ENCODE assay signal across 8 cellular contexts in the genomic region with DNA sequence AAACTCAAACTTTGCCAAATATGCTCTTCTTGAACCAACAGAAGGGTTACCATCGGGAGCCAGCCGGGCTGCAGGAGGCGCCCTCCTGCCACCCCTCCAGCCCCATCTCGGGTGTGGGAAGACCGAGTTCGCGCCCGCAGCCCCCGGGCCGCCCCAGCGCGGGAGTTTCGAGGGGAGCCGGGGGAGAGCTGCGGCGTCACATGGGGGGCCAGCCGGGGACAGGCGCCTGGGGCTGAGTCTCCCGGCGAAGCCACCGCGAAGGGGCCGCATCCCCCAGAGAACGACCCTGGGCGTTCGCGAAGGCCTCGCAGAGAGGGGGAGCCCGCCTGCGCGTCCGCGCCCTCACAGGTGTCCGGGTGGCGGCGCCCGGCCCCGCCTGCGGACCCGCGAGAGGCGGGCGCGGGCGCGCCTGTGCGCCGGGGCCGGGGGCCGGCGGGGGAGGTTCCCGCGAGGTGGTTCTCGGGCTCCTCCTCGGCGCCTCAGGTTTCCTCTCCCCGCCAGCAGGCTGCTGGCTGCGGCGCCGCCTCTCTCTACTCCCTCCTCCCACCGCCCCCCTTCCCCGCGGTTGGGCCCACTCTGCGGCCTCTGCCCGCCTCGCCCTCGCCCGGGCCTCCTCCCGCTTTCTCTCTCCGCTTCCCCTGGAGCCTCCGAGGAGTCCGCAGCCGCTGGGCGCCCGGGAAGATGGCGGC. TPM values are rescaled to one million over a fixed set of nuclear protein-coding genes. Genes with fewer than 3 reads are reported as not detected.
A peak's percentile ranks its signal among the peaks of the same experiment; 100 is the strongest.
DNase-seq lines count a peak whose midpoint lies in the region; ATAC-seq, FAIRE-seq and TF ChIP-seq lines count a peak whose summit lies in the region.

A gene with protein sequence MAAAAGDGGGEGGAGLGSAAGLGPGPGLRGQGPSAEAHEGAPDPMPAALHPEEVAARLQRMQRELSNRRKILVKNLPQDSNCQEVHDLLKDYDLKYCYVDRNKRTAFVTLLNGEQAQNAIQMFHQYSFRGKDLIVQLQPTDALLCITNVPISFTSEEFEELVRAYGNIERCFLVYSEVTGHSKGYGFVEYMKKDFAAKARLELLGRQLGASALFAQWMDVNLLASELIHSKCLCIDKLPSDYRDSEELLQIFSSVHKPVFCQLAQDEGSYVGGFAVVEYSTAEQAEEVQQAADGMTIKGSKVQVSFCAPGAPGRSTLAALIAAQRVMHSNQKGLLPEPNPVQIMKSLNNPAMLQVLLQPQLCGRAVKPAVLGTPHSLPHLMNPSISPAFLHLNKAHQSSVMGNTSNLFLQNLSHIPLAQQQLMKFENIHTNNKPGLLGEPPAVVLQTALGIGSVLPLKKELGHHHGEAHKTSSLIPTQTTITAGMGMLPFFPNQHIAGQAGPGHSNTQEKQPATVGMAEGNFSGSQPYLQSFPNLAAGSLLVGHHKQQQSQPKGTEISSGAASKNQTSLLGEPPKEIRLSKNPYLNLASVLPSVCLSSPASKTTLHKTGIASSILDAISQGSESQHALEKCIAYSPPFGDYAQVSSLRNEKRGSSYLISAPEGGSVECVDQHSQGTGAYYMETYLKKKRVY (plus strand): TSS at position 584 of the 689 bp plus-strand sequence. CDS start 98 bp downstream, at position 682.

- no peaks in the 10 kb centered on the region for H3K9me3 Mint-ChIP-seq in CD4-positive, alpha-beta memory T cell

- DNase-seq in CD4-positive, alpha-beta memory T cell = peak; percentile 53 to 75 (median 62)
- DNase-seq in NCI-H146 (lab: John Stamatoyannopoulos, UW) (peak; percentile 86), T1000 (lab: John Stamatoyannopoulos, UW) (peak; percentile 70), K562 (ENCODE audit: extremely low read depth in 1 of 4, low spot score in 3 of 4) (peak; percentile 64 to 70 (median 68)), gastrocnemius medialis (peak; percentile 35 to 50)

- ATAC-seq in GM21526 (IDR thresholded peaks at IDR 0.05; ENCODE audit: low FRiP score, unreplicated experiment) = peak; percentile 61
- ATAC-seq in K562 = peak; percentile 87
- ATAC-seq in gastrocnemius medialis = peak; percentile 67 to 68
- no peak for ATAC-seq in GM18520 (IDR thresholded peaks at IDR 0.05; ENCODE audit: unreplicated experiment)

- H3K27ac Mint-ChIP-seq in CD4-positive, alpha-beta memory T cell = peak within 1 kb of the TSS; percentile 77 to 90 (median 82)

- no peaks in the 10 kb centered on the region for H3K79me2 ChIP-seq in K562 (ENCODE audit: control insufficient read depth, insufficient read depth, low read length)

- peaks cover 9 to 30% (median 22%) of the 10 kb centered on the region in 4 donors for H3K4me1 Mint-ChIP-seq in CD4-positive, alpha-beta memory T cell

- in situ Hi-C loops in K562 (cut with MboI) (loop anchor here (10.0 kb wide), 1 partner anchor 80 kb away; no protein-coding TSS in a partner anchor), gastrocnemius medialis (cut with MboI; ENCODE audit: low sequenced_read_pairs in 4 of 4) (no loop called here)

- POLR2A ChIA-PET in CD4-positive, alpha-beta memory T cell (lab: Charles Lee; ENCODE audit: partially characterized antibody) = no interaction called here
- POLR2A ChIA-PET in K562 (lab: Yijun Ruan, JAX) = no interaction called here

- H3K4me3 Mint-ChIP-seq in CD4-positive, alpha-beta memory T cell = peak within 1 kb of the TSS; percentile 87 to 94 (median 92)

- no peaks in the 10 kb centered on the region for H3K36me3 ChIP-seq in CD4-positive, alpha-beta memory T cell (ENCODE audit: insufficient read depth, low read length)
- no peaks in the 10 kb centered on the region for H3K36me3 ChIP-seq in K562 (ENCODE audit: control insufficient read depth, insufficient read depth, low read length)
- H3K36me3 ChIP-seq in gastrocnemius medialis = no peaks in the 10 kb centered on the region

- peaks cover 13% of the 10 kb centered on the region for H3K4me1 ChIP-seq in CD4-positive, alpha-beta memory T cell (ENCODE audit: insufficient read depth, low read length)
- H3K4me1 ChIP-seq in K562 (replicated peaks in 1 of 2; ENCODE audit: control insufficient read depth in 2 of 2, insufficient read depth in 2 of 2, low read length in 2 of 2) = peaks cover 0 to 15% of the 10 kb centered on the region in 2 experiments; a peak in 2 of 5 replicates
- H3K4me1 ChIP-seq in gastrocnemius medialis = peaks cover 10 to 40% of the 10 kb centered on the region in 2 donors

- peak; percentile 76 to 83 for TF ChIP-seq RAD21 in K562 (CRISPR knock-in tag; conservative IDR thresholded peaks at IDR 0.05 in 1 of 2, IDR thresholded peaks at IDR 0.05 in 1 of 2)

- TF ChIP-seq EP300 in K562 (IDR thresholded peaks at IDR 0.05; ENCODE audit: low read length) = 0 out of 2 replicates have a peak, but pooled peaks have one; percentile 2

- TF ChIP-seq POLR2A in K562 (conservative IDR thresholded peaks at IDR 0.05) (no peak), gastrocnemius medialis (IDR thresholded peaks at IDR 0.05) (peak; percentile 16 to 32)

- TF ChIP-seq CTCF in K562 (IDR thresholded peaks at IDR 0.05 in 2 of 3, conservative IDR thresholded peaks at IDR 0.05 in 1 of 3; ENCODE audit: insufficient read depth in 2 of 3, low read depth in 1 of 3, low read length in 3 of 3) (peak; percentile 21 to 67 (median 64); a peak in 4 of 6 replicates), gastrocnemius medialis (IDR thresholded peaks at IDR 0.05 in 4 of 5, conservative IDR thresholded peaks at IDR 0.05 in 1 of 5) (peak; percentile 19 to 55 (median 39))

- H3K36me3 Mint-ChIP-seq in CD4-positive, alpha-beta memory T cell = peaks cover 0 to 5% of the 10 kb centered on the region in 2 donors

- H3K27me3 ChIP-seq in CD4-positive, alpha-beta memory T cell (ENCODE audit: insufficient read depth, low read length) = peaks cover 3% of the 10 kb centered on the region
- H3K27me3 ChIP-seq in K562 (ENCODE audit: control insufficient read depth in 2 of 2, insufficient read depth in 2 of 2, low read length in 2 of 2) (peaks cover 5 to 7% of the 10 kb centered on the region in 2 experiments; a peak in 1 of 5 replicates), gastrocnemius medialis (no peaks in the 10 kb centered on the region)

- no TSS peak for BruUV-seq in K562 (replicated peaks; lab: Mats Ljungman, UMichigan)

- WGBS in K562 (ENCODE audit: insufficient coverage, low coverage, missing lambda C conversion rate) = 0% methylated on average over 17 of the region's 76 CpGs

- FAIRE-seq in K562 (lab: Jason Lieb, UNC) = no peak

- CTCF ChIA-PET in CD4-positive, alpha-beta memory T cell (lab: Charles Lee; ENCODE audit: partially characterized antibody) = interaction anchor here (1.0 to 1.6 kb wide), 3 partner anchors 31 to 82 kb away, joined by 3 to 6 read pairs (median 4); no protein-coding TSS in a partner anchor
- CTCF ChIA-PET in K562 (lab: Yijun Ruan, JAX; ENCODE audit: low intra/inter-chr PET ratio) = interaction anchor here (0.6 to 1.6 kb wide), 5 partner anchors 8 to 81 kb away, joined by 3 to 12 read pairs (median 5); no protein-coding TSS in a partner anchor

- peak within 1 kb of the TSS; percentile 79 for H2AFZ ChIP-seq in K562 (ENCODE audit: low read depth, low read length)

- H3K27ac ChIP-seq in CD4-positive, alpha-beta memory T cell (ENCODE audit: low read depth, low read length) = peak within 1 kb of the TSS; percentile 43
- H3K27ac ChIP-seq in K562 (ENCODE audit: extremely low read depth, low read depth, low read length) = 0 out of 3 replicates have a peak within 1 kb of the TSS, but pooled peaks have one; percentile 2
- peak within 1 kb of the TSS; percentile 82 to 89 (median 82) for H3K27ac ChIP-seq in gastrocnemius medialis

- intact Hi-C loops in CD4-positive, alpha-beta memory T cell (cut with micrococcal nuclease) = loop anchor here (1.0 to 10.0 kb wide), 6 partner anchors 57 to 680 kb away; a partner anchor contains a TSS
- intact Hi-C loops in K562 (cut with micrococcal nuclease) (loop anchor here (1.0 to 10.0 kb wide), 4 partner anchors 58 to 300 kb away; a partner anchor contains a TSS), gastrocnemius medialis (cut with DNase I; ENCODE audit: low total_unique reads) (loop anchor here (2.0 to 5.0 kb wide), 3 partner anchors 62 to 323 kb away; no protein-coding TSS in a partner anchor)

- H4K20me1 ChIP-seq in K562 (replicated peaks; ENCODE audit: control insufficient read depth, insufficient read depth, low read length) = no peaks in the 10 kb centered on the region

- H3K9me3 ChIP-seq in CD4-positive, alpha-beta memory T cell (ENCODE audit: control insufficient read depth in 1 of 2, low read length in 2 of 2) = no peaks in the 10 kb centered on the region
- H3K9me3 ChIP-seq in K562 (replicated peaks; ENCODE audit: control insufficient read depth, insufficient read depth, low read depth, low read length) = no peaks in the 10 kb centered on the region
- H3K9me3 ChIP-seq in gastrocnemius medialis = no peaks in the 10 kb centered on the region

- peak within 1 kb of the TSS; percentile 73 for H3K4me2 ChIP-seq in K562 (ENCODE audit: insufficient read depth, low read length)

- H3K9ac ChIP-seq in K562 (ENCODE audit: insufficient read depth in 1 of 2, low read depth in 2 of 2, low read length in 2 of 2) = peak within 1 kb of the TSS; percentile 62 to 91; a peak in 3 of 4 replicates

- peak within 1 kb of the TSS; percentile 17 to 54 for H3K4me3 ChIP-seq in CD4-positive, alpha-beta memory T cell (ENCODE audit: low read length in 2 of 2)
- H3K4me3 ChIP-seq in K562 (peak within 1 kb of the TSS; percentile 55), iPS-11a (ENCODE audit: low read depth, low read length) (peak within 1 kb of the TSS; percentile 65), gastrocnemius medialis (peak within 1 kb of the TSS; percentile 80 to 86 (median 83))

- no peaks in the 10 kb centered on the region for H3K9me1 ChIP-seq in K562 (ENCODE audit: control insufficient read depth, insufficient read depth, low read length)

- H3K27me3 Mint-ChIP-seq in CD4-positive, alpha-beta memory T cell = peaks cover 2 to 3% of the 10 kb centered on the region in 2 donors

RNA-seq across cellular contexts. Expression of the gene that starts here (rescaled TPM):
- total RNA-seq in CD4-positive, alpha-beta memory T cell = 1 to 10 TPM; 1.7 to 2.1 TPM
- polyA plus RNA-seq in CD4-positive, alpha-beta memory T cell = 1 to 10 TPM; 1.8 TPM
- 2.0 and 5.7 TPM in 2 replicates for total RNA-seq in K562 (2011; cell fraction: chromatin; rRNA removed; ENCODE audit: low replicate concordance)
- total RNA-seq in K562 (2011; cell fraction: nucleolus; rRNA removed) = 0.83 and 1.6 TPM in 2 replicates
- 3.0 and 5.2 TPM in 2 replicates for total RNA-seq in K562 (2011; cell fraction: nucleoplasm; rRNA removed)
- total RNA-seq in K562 (2014; rRNA removed) (4.9 and 5.3 TPM in 2 replicates), K562 (2014; rRNA removed; fragmentation: Illumina TruSeq; extraction: Trizol) (5.9 and 6.1 TPM in 2 replicates), K562 (2015; rRNA removed; fragmentation: Illumina TruSeq; extraction: Trizol) (4.0 and 4.5 TPM in 2 replicates), K562 (2021) (4.4 and 4.8 TPM in 2 replicates), gastrocnemius medialis (1 to 10 TPM; 8.4 to 9.4 (median 9.1) TPM)
- polyA plus RNA-seq in K562 (2011; rRNA removed) (3.8 and 11.0 TPM in 2 replicates), K562 (2014; fragmentation: Illumina TruSeq; extraction: Trizol) (4.9 and 6.1 TPM in 2 replicates), K562 (2014; fragmentation: Nextera tagmentation; extraction: Ambion mirVana) (1 to 10 TPM; 1.8 to 2.1 TPM), K562 (2014; rRNA removed) (4.3 and 4.8 TPM in 2 replicates)
- polyA plus RNA-seq in K562 (2011; cell fraction: cytosol; rRNA removed) = 0.79 and 5.8 TPM in 2 replicates
- polyA plus RNA-seq in K562 (2011; cell fraction: nucleus; rRNA removed) = 2.8 and 13.3 TPM in 2 replicates
- 2.8 and 4.4 TPM in 2 replicates for polyA plus RNA-seq in K562 (2012)
- polyA minus RNA-seq in K562 (2011; rRNA and poly(A)+ RNA removed) = 4.5 and 16.6 TPM in 2 replicates
- 1.6 and 4.5 TPM in 2 replicates for polyA minus RNA-seq in K562 (2011; cell fraction: cytosol; rRNA and poly(A)+ RNA removed)
- polyA minus RNA-seq in K562 (2011; cell fraction: nucleus; rRNA and poly(A)+ RNA removed) = 2.0 and 10.1 TPM in 2 replicates

Comparison
In these comparisons a context has a peak if more than half of its experiments do, and no peak if none do; other contexts are left out.
1. H3K27ac ChIP-seq: peak in every context shown above with its lines; median percentile 82 in gastrocnemius medialis; 43 in CD4-positive, alpha-beta memory T cell; 2 in K562.